Comparison of ENCODE assay signal across 9 cellular contexts in genomic region chr2:85737481-85737880, GRCh38. TPM values are rescaled to one million over a fixed set of nuclear protein-coding genes. Genes with fewer than 3 reads are reported as not detected.
DNase-seq lines count a peak whose midpoint lies in the region; ATAC-seq and TF ChIP-seq lines count a peak whose summit lies in the region.
"Had no signal": no experiment of that assay in that cellular context is flagged by ENCODE, and none has a peak within 500 bp of the region (broad histone marks: within the 10 kb centered on the region; RNA-seq: fewer than 3 reads in every experiment).

No MANE protein-coding gene starts in this region.

- H3K9me3 ChIP-seq in thoracic aorta = no peaks in the 10 kb centered on the region

- H3K36me3 ChIP-seq in thoracic aorta = no peaks in the 10 kb centered on the region

- peak; percentile 90 for ATAC-seq in thoracic aorta (ENCODE audit: insufficient number of reproducible peaks, low FRiP score, low read depth)
- no peak for ATAC-seq in natural killer cell treated with Interleukin-12 subunit alpha and Interleukin-12 subunit beta and Interleukin-15 and Interleukin-18, amount 100 ng/mL, for 72 hours

- no peaks in the 10 kb centered on the region for H3K4me1 Mint-ChIP-seq in natural killer cell treated with Interleukin-12 subunit alpha and Interleukin-12 subunit beta and Interleukin-15 and Interleukin-18, amount 100 ng/mL, for 72 hours (ENCODE audit: low read depth in 2 of 2)

- H3K9me3 Mint-ChIP-seq in natural killer cell treated with Interleukin-12 subunit alpha and Interleukin-12 subunit beta and Interleukin-15 and Interleukin-18, amount 100 ng/mL, for 72 hours = no peaks in the 10 kb centered on the region

- in situ Hi-C loops in GM13977 (cut with MboI; ENCODE audit: low pct_unique_long_range_greater_than_20kb, low sequenced_read_pairs, unreplicated experiment) = loop anchor here (5.0 kb wide), 1 partner anchor 75 kb away; no protein-coding TSS in a partner anchor

- H3K27ac ChIP-seq in thoracic aorta = peak overlapping the region; percentile 97 to 98

- no peaks in the 10 kb centered on the region for H3K27me3 ChIP-seq in thoracic aorta (replicated peaks; ENCODE audit: insufficient read depth)

- TF ChIP-seq CTCF in thoracic aorta (IDR thresholded peaks at IDR 0.05) = no peak
- no peak for TF ChIP-seq CTCF in GM13977 (IDR thresholded peaks at IDR 0.05; ENCODE audit: extremely low read depth, insufficient read depth, missing control alignments)

- no peak overlapping the region for H3K4me3 Mint-ChIP-seq in natural killer cell treated with Interleukin-12 subunit alpha and Interleukin-12 subunit beta and Interleukin-15 and Interleukin-18, amount 100 ng/mL, for 72 hours

- no peak overlapping the region for H3K27ac Mint-ChIP-seq in natural killer cell treated with Interleukin-12 subunit alpha and Interleukin-12 subunit beta and Interleukin-15 and Interleukin-18, amount 100 ng/mL, for 72 hours

- DNase-seq in HT-29 (ENCODE audit: low spot score) = peak; percentile 21
- DNase-seq in dermis blood vessel endothelial cell = peak; percentile 42
- DNase-seq in kidney tubule cell (ENCODE audit: low spot score) = peak; percentile 84
- peak; percentile 85 for DNase-seq in thoracic aorta (ENCODE audit: low spot score)
- no peak for DNase-seq in DMS53 (lab: John Stamatoyannopoulos, UW)
- DNase-seq in natural killer cell treated with Interleukin-12 subunit alpha and Interleukin-12 subunit beta and Interleukin-15 and Interleukin-18, amount 100 ng/mL, for 72 hours (ENCODE audit: low spot score) = no peak
- no peak for DNase-seq in DMS153 treated with DMSO at 0.1 percent for 48 hours (lab: John Stamatoyannopoulos, UW; ENCODE audit: unreplicated experiment)
- DNase-seq in GM13977 (ENCODE audit: low spot score) = no peak
- DNase-seq: stimulated activated naive CD4-positive, alpha-beta T cell treated with Interleukin-2 at 50 U/mL for 16 hours had no signal

- no peaks in the 10 kb centered on the region for H3K36me3 Mint-ChIP-seq in natural killer cell treated with Interleukin-12 subunit alpha and Interleukin-12 subunit beta and Interleukin-15 and Interleukin-18, amount 100 ng/mL, for 72 hours

- H3K4me3 ChIP-seq in thoracic aorta = no peak overlapping the region

- peaks cover 22 to 33% of the 10 kb centered on the region in 2 donors for H3K27me3 Mint-ChIP-seq in natural killer cell treated with Interleukin-12 subunit alpha and Interleukin-12 subunit beta and Interleukin-15 and Interleukin-18, amount 100 ng/mL, for 72 hours

- H3K4me1 ChIP-seq in thoracic aorta (ENCODE audit: control insufficient read depth in 1 of 2, low read depth in 2 of 2) = peaks cover 18 to 51% of the 10 kb centered on the region in 2 donors

RNA-seq across cellular contexts. Expression of gene ATOH8, which starts 16.3 kb away (rescaled TPM):
- 1.0 and 2.3 TPM in 2 replicates for total RNA-seq in HT-29 (2014; rRNA removed; shearing (Covaris generic))
- total RNA-seq in dermis blood vessel endothelial cell (42.3 and 58.4 TPM in 2 replicates), thoracic aorta (100 to 1,000 TPM in 1 of 2 donors, 10 to 100 TPM in 1; 78.4 to 207 TPM)
- total RNA-seq in natural killer cell treated with Interleukin-12 subunit alpha and Interleukin-12 subunit beta and Interleukin-15 and Interleukin-18, amount 100 ng/mL, for 72 hours = not detected

RNA-seq across cellular contexts. Expression of gene GNLY, which starts 43.3 kb away (rescaled TPM):
- total RNA-seq in HT-29 (2014; rRNA removed; shearing (Covaris generic)) = not detected in 2 replicates
- total RNA-seq in dermis blood vessel endothelial cell (not detected in 2 replicates), thoracic aorta (1 to 10 TPM; 1.5 to 8.5 TPM)
- 100 to 1,000 TPM; 599 to 903 TPM for total RNA-seq in natural killer cell treated with Interleukin-12 subunit alpha and Interleukin-12 subunit beta and Interleukin-15 and Interleukin-18, amount 100 ng/mL, for 72 hours

Comparison
In these comparisons a context has a peak if more than half of its experiments do, and no peak if none do; other contexts are left out.
1. DNase-seq: peak in HT-29 (single experiment), dermis blood vessel endothelial cell (single experiment), kidney tubule cell (single experiment) and thoracic aorta (single experiment); none in DMS53 (single experiment), natural killer cell treated with Interleukin-12 subunit alpha and Interleukin-12 subunit beta and Interleukin-15 and Interleukin-18, amount 100 ng/mL, for 72 hours (single experiment), DMS153 treated with DMSO at 0.1 percent for 48 hours (single experiment) and GM13977 (single experiment).
2. RNA of gene ATOH8, which starts 16.3 kb away (total RNA-seq): 78.4 to 207 TPM in thoracic aorta and 42.3 to 58.4 TPM in dermis blood vessel endothelial cell; 1.0 to 2.3 TPM in HT-29 and not detected in natural killer cell treated with Interleukin-12 subunit alpha and Interleukin-12 subunit beta and Interleukin-15 and Interleukin-18, amount 100 ng/mL, for 72 hours; every median in the first group is over 10 times any median in the second.
3. RNA of gene GNLY, which starts 43.3 kb away (total RNA-seq): 599 to 903 TPM in natural killer cell treated with Interleukin-12 subunit alpha and Interleukin-12 subunit beta and Interleukin-15 and Interleukin-18, amount 100 ng/mL, for 72 hours; 1.5 to 8.5 TPM in thoracic aorta, not detected in HT-29 and not detected in dermis blood vessel endothelial cell; every median in the first group is over 10 times any median in the second.